In genomic region chr4:181846934-181847333, GRCh38 we compare ENCODE assay signal across 9 cellular contexts.
"Had no signal": no experiment of that assay in that cellular context is flagged by ENCODE, and none has a peak within 500 bp of the region (broad histone marks: within the 10 kb centered on the region; RNA-seq: fewer than 3 reads in every experiment).

No MANE protein-coding gene starts in this region.

- H3K36me3 ChIP-seq: HAP-1 had no signal

- H3K9me3 ChIP-seq: HAP-1 had no signal

- H3K4me1 ChIP-seq: HAP-1 had no signal

- H3K27ac ChIP-seq: GM23248 had no signal

- H2AFZ ChIP-seq: GM23248, GM23338 had no signal

- ATAC-seq: GM23338, HCT116 had no signal

- DNase-seq: GM23248, GOT3, H7, H9, HCEC 1CT, HFFc6 had no signal

- H3K4me2 ChIP-seq: GM23338 had no signal

- H3K9ac ChIP-seq: GM23248 had no signal

- H3K4me3 ChIP-seq: GM23248, GM23338, HAP-1 had no signal
